In genomic region chr2:231541605-231542509, GRCh38 we compare ENCODE assay signal across 1 cellular context.
TF ChIP-seq lines count a peak whose summit lies in the region.

No MANE protein-coding gene starts in this region.

TF ChIP-seq in GM12878, 131 proteins besides CTCF, POLR2A, EP300 and RAD21 (continued from another document):
- TF ChIP-seq MLLT1 (IDR thresholded peaks at IDR 0.05) (no peak), RUNX3 (IDR thresholded peaks at IDR 0.05; ENCODE audit: low read length) (0 out of 2 replicates have a peak, but pooled peaks have one; percentile 8), BHLHE40 (IDR thresholded peaks at IDR 0.05; ENCODE audit: borderline replicate concordance in 1 of 2, low read depth in 2 of 2, low read length in 1 of 2) (peak; percentile 29 to 63; a peak in 3 of 4 replicates)
TF ChIP-seq in GM12878: peak in this region for 2.
